ENCODE assay signal across 15 cellular contexts in the genomic region with DNA sequence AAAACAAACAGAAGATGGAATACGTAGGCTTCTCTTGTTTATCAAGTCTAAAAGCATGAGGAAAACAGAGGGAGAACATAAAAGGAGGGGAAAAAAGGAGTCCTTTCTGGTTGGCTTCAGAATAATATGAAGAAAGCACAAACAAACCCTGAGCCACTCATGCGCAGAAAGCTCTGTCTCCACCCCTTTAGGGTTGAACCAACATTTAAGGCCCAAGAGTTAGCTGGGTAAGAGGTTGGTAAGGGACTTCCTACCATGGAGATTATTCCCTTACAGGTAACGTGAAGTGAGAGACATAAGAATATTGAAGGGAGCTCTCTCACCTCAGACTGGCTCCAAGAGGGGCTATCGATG.
DNase-seq lines count a peak whose midpoint lies in the region; ATAC-seq and TF ChIP-seq lines count a peak whose summit lies in the region.
"Had no signal": no experiment of that assay in that cellular context is flagged by ENCODE, and none has a peak within 500 bp of the region (broad histone marks: within the 10 kb centered on the region; RNA-seq: fewer than 3 reads in every experiment).

No MANE protein-coding gene starts in this region.

- peak overlapping the region in 7 of 12 donors; percentile 12 to 59 (median 38) for H3K27ac ChIP-seq in heart left ventricle
- H3K27ac ChIP-seq in right atrium auricular region, result peak overlapping the region in 1 of 2 donors; percentile 56
- H3K27ac ChIP-seq in gastroesophageal sphincter, result peak overlapping the region in 2 of 4 donors; percentile 35
- peak overlapping the region; percentile 1 for H3K27ac ChIP-seq in psoas muscle

- H3K4me1 ChIP-seq in heart left ventricle (peaks cover 0 to 30% (median 3%) of the 10 kb centered on the region in 12 donors), right atrium auricular region (peaks cover 0 to 8% of the 10 kb centered on the region in 2 donors), gastroesophageal sphincter (peaks cover 0 to 17% (median 3%) of the 10 kb centered on the region in 3 donors), psoas muscle (peaks cover 49% of the 10 kb centered on the region)

- H3K4me3 ChIP-seq in heart left ventricle (no peak overlapping the region), right atrium auricular region (no peak overlapping the region), gastroesophageal sphincter (no peak overlapping the region), psoas muscle (no peak overlapping the region)
- H3K4me3 ChIP-seq: GM23338, MG63 had no signal

- H3K36me3 ChIP-seq in heart left ventricle (no peaks in the 10 kb centered on the region), right atrium auricular region (no peaks in the 10 kb centered on the region), gastroesophageal sphincter (no peaks in the 10 kb centered on the region), psoas muscle (ENCODE audit: insufficient read depth in 1 of 2, low read depth in 1 of 2) (no peaks in the 10 kb centered on the region)
- H3K36me3 ChIP-seq: MG63 had no signal

- no peak for DNase-seq in heart left ventricle
- DNase-seq in right atrium auricular region (ENCODE audit: low spot score), result no peak
- no peak for DNase-seq in psoas muscle
- no peak for DNase-seq in NCI-H1694 treated with DMSO at 0.1 percent for 48 hours (lab: John Stamatoyannopoulos, UW)
- DNase-seq in left colon, result no peak
- DNase-seq: KG1, MG63, NCI-H1105 treated with DMSO at 0.1 percent for 48 hours, NCI-H1930, NCI-H226, SHP77 had no signal

- no peak for TF ChIP-seq CTCF in heart left ventricle (IDR thresholded peaks at IDR 0.05)
- no peak for TF ChIP-seq CTCF in right atrium auricular region (IDR thresholded peaks at IDR 0.05)
- no peak for TF ChIP-seq CTCF in gastroesophageal sphincter (IDR thresholded peaks at IDR 0.05)
- TF ChIP-seq CTCF in psoas muscle (IDR thresholded peaks at IDR 0.05), result no peak

- TF ChIP-seq POLR2A in heart left ventricle (IDR thresholded peaks at IDR 0.05) (no peak), gastroesophageal sphincter (IDR thresholded peaks at IDR 0.05) (no peak)

- intact Hi-C loops in heart left ventricle (cut with DNase I), result loop anchor here in 1 of 10 donors (5.0 kb wide), 1 partner anchor 74 kb away; no protein-coding TSS in a partner anchor
- intact Hi-C loops in psoas muscle (cut with DNase I), result no loop called here
- intact Hi-C loops in left colon (cut with DNase I, micrococcal nuclease), result no loop called here

- H3K27me3 ChIP-seq in heart left ventricle, result no peaks in the 10 kb centered on the region
- H3K27me3 ChIP-seq in right atrium auricular region, result no peaks in the 10 kb centered on the region
- no peaks in the 10 kb centered on the region for H3K27me3 ChIP-seq in gastroesophageal sphincter
- H3K27me3 ChIP-seq in psoas muscle (ENCODE audit: insufficient read depth in 3 of 3, low read length in 2 of 3), result no peaks in the 10 kb centered on the region
- H3K27me3 ChIP-seq: MG63 had no signal

- ATAC-seq in heart left ventricle (peak in 3 of 4 donors; percentile 28 to 49 (median 45)), gastroesophageal sphincter (peak; percentile 39), psoas muscle (no peak), GM21825 (IDR thresholded peaks at IDR 0.05; ENCODE audit: unreplicated experiment) (no peak), left colon (no peak)
- ATAC-seq: GM23338, Panc1 had no signal

- 68 to 91% (median 79%) methylated on average over 4 of the region's 4 CpGs for whole genome bisulfite sequencing in heart left ventricle, 4 donors
- 68% methylated on average over 4 of the region's 4 CpGs; no CpG with 5 or more reads in 1 of the 2 donors for whole genome bisulfite sequencing in gastroesophageal sphincter (ENCODE audit: low coverage in 1 of 2), 2 donors
- WGBS in psoas muscle, 3 donors, result 77 to 89% (median 83%) methylated on average over 4 of the region's 4 CpGs

- no peak for TF ChIP-seq EP300 in gastroesophageal sphincter (IDR thresholded peaks at IDR 0.05)

- H3K9me3 ChIP-seq in heart left ventricle (no peaks in the 10 kb centered on the region), right atrium auricular region (no peaks in the 10 kb centered on the region), gastroesophageal sphincter (no peaks in the 10 kb centered on the region), psoas muscle (no peaks in the 10 kb centered on the region)
- H3K9me3 ChIP-seq: MG63 had no signal

Comparison
In these comparisons a context has a peak if more than half of its experiments do, and no peak if none do; other contexts are left out.
1. ATAC-seq: peak in heart left ventricle (3 of 4) and gastroesophageal sphincter (single experiment); none in psoas muscle (0 of 4), GM21825 (single experiment) and left colon (single experiment).